9 cellular contexts compared by ENCODE assay signal in genomic region chr1:112722601-112723510, GRCh38. TPM values are rescaled to one million over a fixed set of nuclear protein-coding genes. Genes with fewer than 3 reads are reported as not detected.
DNase-seq lines count a peak whose midpoint lies in the region; ATAC-seq, FAIRE-seq and TF ChIP-seq lines count a peak whose summit lies in the region.
"Had no signal": no experiment of that assay in that cellular context is flagged by ENCODE, and none has a peak within 500 bp of the region (broad histone marks: within the 10 kb centered on the region; RNA-seq: fewer than 3 reads in every experiment).

No MANE protein-coding gene starts in this region.

- H3K27ac ChIP-seq in esophagus squamous epithelium = no peak overlapping the region
- H3K27ac ChIP-seq in ovary = peak overlapping the region; percentile 19 to 30

- TF ChIP-seq CTCF in GM12873 (IDR thresholded peaks at IDR 0.05; ENCODE audit: insufficient read depth, low read depth, low read length, missing control alignments) (peak; percentile 5), esophagus squamous epithelium (IDR thresholded peaks at IDR 0.05) (no peak), ovary (IDR thresholded peaks at IDR 0.05) (no peak)

- DNase-seq in NCI-H82 (lab: John Stamatoyannopoulos, UW) (peak; percentile 98), esophagus squamous epithelium (lab: John Stamatoyannopoulos, UW) (no peak), ovary (peak in 4 of 5 donors; percentile 44 to 65 (median 55)), DMS53 (lab: John Stamatoyannopoulos, UW) (no peak), GM19239 (ENCODE audit: insufficient read length, low spot score) (no peak)
- DNase-seq in stimulated activated CD8-positive, alpha-beta memory T cell treated with anti-CD3 and anti-CD28 coated beads, Interleukin-4, amount 100 ng/mL, for 48 hours = no peak

- FAIRE-seq in GM19239 (lab: Jason Lieb, UNC) = no peak

- intact Hi-C loops in esophagus squamous epithelium (cut with DNase I) (loop anchor here (10.0 kb wide), 1 partner anchor 322 kb away; no protein-coding TSS in a partner anchor), ovary (cut with DNase I) (no loop called here)

- WGBS in esophagus squamous epithelium, 2 donors = 19 to 24% methylated on average over 6 to 12 of the region's 35 CpGs
- WGBS in ovary, 3 donors = 7 to 10% (median 9%) methylated on average over 24 to 35 of the region's 35 CpGs

- H3K4me3 ChIP-seq in esophagus squamous epithelium (peak overlapping the region in 3 of 4 donors; percentile 12 to 54 (median 20)), ovary (peak overlapping the region; percentile 7)

- peaks cover 9 to 30% (median 13%) of the 10 kb centered on the region in 3 donors for H3K4me1 ChIP-seq in esophagus squamous epithelium
- H3K4me1 ChIP-seq in ovary (ENCODE audit: insufficient read depth) = peaks cover 7% of the 10 kb centered on the region

- H3K36me3 ChIP-seq in esophagus squamous epithelium (no peaks in the 10 kb centered on the region), ovary (no peaks in the 10 kb centered on the region)

- TF ChIP-seq POLR2A in esophagus squamous epithelium (IDR thresholded peaks at IDR 0.05) (no peak), ovary (IDR thresholded peaks at IDR 0.05) (no peak)

- no peak for TF ChIP-seq EP300 in ovary (IDR thresholded peaks at IDR 0.05)

- no peak for ATAC-seq in GM19395 (IDR thresholded peaks at IDR 0.05; ENCODE audit: unreplicated experiment)
- ATAC-seq: HCT116 had no signal

- H3K27me3 ChIP-seq in esophagus squamous epithelium (peaks cover 0 to 31% (median 0%) of the 10 kb centered on the region in 4 donors), ovary (no peaks in the 10 kb centered on the region)

- H3K9me3 ChIP-seq in esophagus squamous epithelium = no peaks in the 10 kb centered on the region
- H3K9me3 ChIP-seq in ovary = no peaks in the 10 kb centered on the region

RNA-seq across cellular contexts. Expression of gene PPM1J, which starts 7.7 kb away (rescaled TPM):
- total RNA-seq in esophagus squamous epithelium (1 to 10 TPM; 2.2 to 4.8 (median 2.9) TPM), ovary (1 to 10 TPM; 1.4 to 6.3 (median 2.9) TPM)
- 1 to 10 TPM in 1 of 2 donors, under 1 TPM in 1; 0.78 to 1.3 TPM for polyA plus RNA-seq in ovary

RNA-seq across cellular contexts. Expression of gene RHOC, which starts 15.9 kb away (rescaled TPM):
- total RNA-seq in esophagus squamous epithelium = 100 to 1,000 TPM in 2 of 4 donors, 10 to 100 TPM in 2; 49.9 to 108 (median 78.0) TPM
- 100 to 1,000 TPM; 177 to 276 (median 208) TPM for total RNA-seq in ovary
- polyA plus RNA-seq in ovary = 100 to 1,000 TPM; 249 to 308 TPM

RNA-seq across cellular contexts. Expression of gene MOV10, which starts 48.4 kb away (rescaled TPM):
- total RNA-seq in esophagus squamous epithelium (10 to 100 TPM; 16.5 to 34.2 (median 28.9) TPM), ovary (10 to 100 TPM; 31.7 to 66.3 (median 53.5) TPM)
- polyA plus RNA-seq in ovary = 10 to 100 TPM; 35.0 to 35.6 TPM

Comparison
In these comparisons a context has a peak if more than half of its experiments do, and no peak if none do; other contexts are left out.
1. DNase-seq: peak in NCI-H82 (single experiment) and ovary (4 of 5); none in esophagus squamous epithelium (single experiment), DMS53 (single experiment), GM19239 (single experiment) and stimulated activated CD8-positive, alpha-beta memory T cell treated with anti-CD3 and anti-CD28 coated beads, Interleukin-4, amount 100 ng/mL, for 48 hours (single experiment).
2. H3K27ac ChIP-seq: peak in ovary (2 of 2); none in esophagus squamous epithelium (0 of 4).